Comparison of ENCODE assay signal across 12 cellular contexts in genomic region chr5:13218518-13218917, GRCh38.
A peak's percentile ranks its signal among the peaks of the same experiment; 100 is the strongest.
DNase-seq lines count a peak whose midpoint lies in the region; ATAC-seq, FAIRE-seq and TF ChIP-seq lines count a peak whose summit lies in the region.
"Had no signal": no experiment of that assay in that cellular context is flagged by ENCODE, and none has a peak within 500 bp of the region (broad histone marks: within the 10 kb centered on the region; RNA-seq: fewer than 3 reads in every experiment).

No MANE protein-coding gene starts in this region.

- H3K79me2 ChIP-seq in astrocyte (ENCODE audit: insufficient read depth, low read length): no peaks in the 10 kb centered on the region

- 0 out of 2 replicates have a peak, but pooled peaks have one; percentile 11 for TF ChIP-seq CTCF in GM12874 (IDR thresholded peaks at IDR 0.05; ENCODE audit: insufficient read depth, low read depth, low read length)
- no peak for TF ChIP-seq CTCF in astrocyte (IDR thresholded peaks at IDR 0.05; ENCODE audit: insufficient read depth, low read depth, low read length)

- DNase-seq in LHCN-M2 (ENCODE audit: low read depth): peak; percentile 28
- DNase-seq in astrocyte (ENCODE audit: low read depth): no peak
- DNase-seq in myocyte (ENCODE audit: low read depth): peak; percentile 14
- no peak for DNase-seq in T-helper 17 cell
- DNase-seq in stimulated activated CD4-positive, alpha-beta T cell treated with anti-CD3 and anti-CD28 coated beads, Interleukin-4, amount 100 ng/mL, for 1 hour: no peak
- no peak for DNase-seq in activated CD4-positive, alpha-beta T cell treated with anti-CD3 and anti-CD28 coated beads, Interleukin-2, amount 50 U/mL, for 4 hours
- DNase-seq: mesenchymal stem cell, NCI-H226, T1000 had no signal

- H3K4me3 Mint-ChIP-seq in astrocyte (ENCODE audit: unreplicated experiment) (no peak overlapping the region), T-helper 17 cell (no peak overlapping the region)
- H3K4me3 Mint-ChIP-seq: brain had no signal

- H2AFZ ChIP-seq in astrocyte (ENCODE audit: low read depth, low read length): no peak overlapping the region

- no peak for FAIRE-seq in astrocyte (lab: Jason Lieb, UNC)

- H3K36me3 ChIP-seq in astrocyte (ENCODE audit: insufficient read depth, low read length): no peaks in the 10 kb centered on the region

- no peaks in the 10 kb centered on the region for H3K36me3 Mint-ChIP-seq in astrocyte (ENCODE audit: low read depth, unreplicated experiment)
- H3K36me3 Mint-ChIP-seq in T-helper 17 cell (ENCODE audit: low read depth): no peaks in the 10 kb centered on the region
- H3K36me3 Mint-ChIP-seq: brain had no signal

- H3K9me3 Mint-ChIP-seq in astrocyte (ENCODE audit: unreplicated experiment): no peaks in the 10 kb centered on the region

- no peak overlapping the region for H3K4me2 ChIP-seq in astrocyte (ENCODE audit: low read length)

- H3K27me3 Mint-ChIP-seq in astrocyte (ENCODE audit: low read depth, unreplicated experiment): no peaks in the 10 kb centered on the region
- H3K27me3 Mint-ChIP-seq in T-helper 17 cell: no peaks in the 10 kb centered on the region
- H3K27me3 Mint-ChIP-seq: brain had no signal

- H3K27me3 ChIP-seq in astrocyte (ENCODE audit: insufficient read depth, low read length): no peaks in the 10 kb centered on the region

- no peak overlapping the region for H3K27ac ChIP-seq in astrocyte (ENCODE audit: low read depth, low read length)

- ATAC-seq in HG03045 (IDR thresholded peaks at IDR 0.05; ENCODE audit: unreplicated experiment) (no peak), T-helper 17 cell (no peak)

- peaks cover 9% of the 10 kb centered on the region for H3K4me1 Mint-ChIP-seq in astrocyte (ENCODE audit: low read depth, unreplicated experiment)
- no peaks in the 10 kb centered on the region for H3K4me1 Mint-ChIP-seq in T-helper 17 cell
- H3K4me1 Mint-ChIP-seq: brain had no signal

- H3K4me1 ChIP-seq in astrocyte (ENCODE audit: insufficient read depth, low read length): no peaks in the 10 kb centered on the region

- peak overlapping the region; percentile 77 for H3K27ac Mint-ChIP-seq in astrocyte (ENCODE audit: unreplicated experiment)
- H3K27ac Mint-ChIP-seq in T-helper 17 cell: no peak overlapping the region
- H3K27ac Mint-ChIP-seq: brain had no signal

- H4K20me1 ChIP-seq in astrocyte (ENCODE audit: insufficient read depth, low read length): no peaks in the 10 kb centered on the region

- H3K4me3 ChIP-seq in astrocyte (ENCODE audit: insufficient read depth, low read depth, low read length): no peak overlapping the region

- no peaks in the 10 kb centered on the region for H3K9me3 ChIP-seq in astrocyte (ENCODE audit: insufficient read depth, low read depth, low read length)
- peaks cover 4% of the 10 kb centered on the region for H3K9me3 ChIP-seq in T-helper 17 cell (ENCODE audit: control insufficient read depth, low read length, poor library complexity, severe bottlenecking)

- no peak overlapping the region for H3K9ac ChIP-seq in astrocyte (ENCODE audit: low read length)

Comparison
In these comparisons a context has a peak if more than half of its experiments do, and no peak if none do; other contexts are left out.
1. DNase-seq: peak in LHCN-M2 (single experiment) and myocyte (single experiment); none in astrocyte (single experiment), T-helper 17 cell (0 of 3), stimulated activated CD4-positive, alpha-beta T cell treated with anti-CD3 and anti-CD28 coated beads, Interleukin-4, amount 100 ng/mL, for 1 hour (single experiment) and activated CD4-positive, alpha-beta T cell treated with anti-CD3 and anti-CD28 coated beads, Interleukin-2, amount 50 U/mL, for 4 hours (0 of 2).